ENCODE assay signal across 1 cellular context in the genomic region with DNA sequence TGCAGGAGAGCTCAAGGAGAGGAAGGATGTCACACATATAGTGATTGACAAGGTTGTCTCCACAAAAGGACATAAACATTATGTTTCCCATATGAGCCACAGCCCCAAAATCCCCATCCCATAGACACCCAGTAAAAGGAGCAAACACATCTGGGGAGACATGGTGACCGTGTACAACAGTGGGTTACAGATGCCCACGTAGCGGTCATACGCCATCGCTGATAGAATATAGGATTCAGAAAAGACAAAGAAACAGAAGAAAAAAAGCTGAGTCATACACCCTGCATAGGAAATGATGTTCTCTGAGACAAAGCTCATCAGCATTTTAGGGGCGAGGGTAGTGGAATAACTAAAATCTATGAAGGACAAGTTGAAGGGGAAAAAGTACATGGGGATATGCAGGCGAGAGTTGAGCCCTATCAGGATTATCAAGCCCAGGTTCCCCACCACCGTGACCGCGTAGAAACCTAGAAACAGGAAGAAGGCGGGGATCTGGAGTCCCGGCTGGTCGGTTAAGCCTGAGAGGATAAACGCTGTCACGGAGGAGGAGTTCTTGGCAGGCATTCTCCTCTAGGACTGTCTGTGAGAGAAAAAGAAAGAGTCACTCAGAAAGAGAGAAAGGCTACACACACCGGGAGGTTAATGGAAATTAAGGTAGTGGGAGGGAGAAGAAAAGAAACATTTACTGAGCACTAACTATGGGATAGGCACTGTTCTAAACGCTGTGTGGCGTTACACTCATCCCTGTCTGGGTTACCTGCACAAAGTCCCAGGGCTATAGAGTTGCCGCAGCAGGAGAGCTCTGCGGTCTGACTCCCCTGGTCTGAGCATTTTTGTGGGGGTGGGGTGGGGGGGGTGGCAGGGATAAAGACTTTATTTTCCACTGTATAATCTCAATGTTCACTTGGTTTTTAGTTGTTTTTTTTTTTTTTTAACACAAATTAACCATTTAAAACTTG.
TF ChIP-seq lines count a peak whose summit lies in the region.

No MANE protein-coding gene starts in this region.

TF ChIP-seq in K562, 482 proteins besides CTCF, POLR2A, EP300 and RAD21 (continues in another document):
- TF ChIP-seq, protein P1, sequence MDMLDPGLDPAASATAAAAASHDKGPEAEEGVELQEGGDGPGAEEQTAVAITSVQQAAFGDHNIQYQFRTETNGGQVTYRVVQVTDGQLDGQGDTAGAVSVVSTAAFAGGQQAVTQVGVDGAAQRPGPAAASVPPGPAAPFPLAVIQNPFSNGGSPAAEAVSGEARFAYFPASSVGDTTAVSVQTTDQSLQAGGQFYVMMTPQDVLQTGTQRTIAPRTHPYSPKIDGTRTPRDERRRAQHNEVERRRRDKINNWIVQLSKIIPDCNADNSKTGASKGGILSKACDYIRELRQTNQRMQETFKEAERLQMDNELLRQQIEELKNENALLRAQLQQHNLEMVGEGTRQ (CRISPR knock-in tag; IDR thresholded peaks at IDR 0.05) = no peak
- no peak for TF ChIP-seq STAG1 (CRISPR knock-in tag; IDR thresholded peaks at IDR 0.05; ENCODE audit: borderline replicate concordance)
- TF ChIP-seq CBFA2T3 (IDR thresholded peaks at IDR 0.05) = peak; percentile 21; the same call in 1 of the 2 replicates
- peak; percentile 88; the same call in 1 of the 2 replicates for TF ChIP-seq MAFK (IDR thresholded peaks at IDR 0.05; ENCODE audit: low read length)
- peak; percentile 99 for TF ChIP-seq MAFG (tag; conservative IDR thresholded peaks at IDR 0.05)
- peak; percentile 64; the same call in 1 of the 2 replicates for TF ChIP-seq CTBP1 (IDR thresholded peaks at IDR 0.05; ENCODE audit: borderline replicate concordance)
- TF ChIP-seq CREB3 (tag; conservative IDR thresholded peaks at IDR 0.05; ENCODE audit: low read depth) = no peak
- no peak for TF ChIP-seq CEBPG (CRISPR knock-in tag; IDR thresholded peaks at IDR 0.05)
- TF ChIP-seq CEBPG (tag; conservative IDR thresholded peaks at IDR 0.05 in 1 of 2, IDR thresholded peaks at IDR 0.05 in 1 of 2) = no peak
- TF ChIP-seq ZNF316 (IDR thresholded peaks at IDR 0.05) = peak; percentile 100
- no peak for TF ChIP-seq NFYB (IDR thresholded peaks at IDR 0.05; ENCODE audit: extremely low read depth, insufficient read length)
- no peak; the same call in 1 of the 2 replicates for TF ChIP-seq ZBTB1 (CRISPR knock-in tag; IDR thresholded peaks at IDR 0.05; ENCODE audit: borderline replicate concordance, low read depth)
- TF ChIP-seq, protein P2, sequence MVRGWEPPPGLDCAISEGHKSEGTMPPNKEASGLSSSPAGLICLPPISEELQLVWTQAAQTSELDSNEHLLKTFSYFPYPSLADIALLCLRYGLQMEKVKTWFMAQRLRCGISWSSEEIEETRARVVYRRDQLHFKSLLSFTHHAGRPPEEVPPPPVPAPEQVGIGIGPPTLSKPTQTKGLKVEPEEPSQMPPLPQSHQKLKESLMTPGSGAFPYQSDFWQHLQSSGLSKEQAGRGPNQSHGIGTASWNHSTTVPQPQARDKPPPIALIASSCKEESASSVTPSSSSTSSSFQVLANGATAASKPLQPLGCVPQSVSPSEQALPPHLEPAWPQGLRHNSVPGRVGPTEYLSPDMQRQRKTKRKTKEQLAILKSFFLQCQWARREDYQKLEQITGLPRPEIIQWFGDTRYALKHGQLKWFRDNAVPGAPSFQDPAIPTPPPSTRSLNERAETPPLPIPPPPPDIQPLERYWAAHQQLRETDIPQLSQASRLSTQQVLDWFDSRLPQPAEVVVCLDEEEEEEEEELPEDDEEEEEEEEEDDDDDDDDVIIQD (CRISPR knock-in tag; IDR thresholded peaks at IDR 0.05) = no peak
- TF ChIP-seq ZKSCAN8 (CRISPR knock-in tag; IDR thresholded peaks at IDR 0.05) = no peak
- TF ChIP-seq TBL1XR1 (IDR thresholded peaks at IDR 0.05; ENCODE audit: low read length in 2 of 2) = no peak
- TF ChIP-seq ETV1 (tag; conservative IDR thresholded peaks at IDR 0.05; ENCODE audit: low read depth) = peak; percentile 58
- TF ChIP-seq, protein P3, sequence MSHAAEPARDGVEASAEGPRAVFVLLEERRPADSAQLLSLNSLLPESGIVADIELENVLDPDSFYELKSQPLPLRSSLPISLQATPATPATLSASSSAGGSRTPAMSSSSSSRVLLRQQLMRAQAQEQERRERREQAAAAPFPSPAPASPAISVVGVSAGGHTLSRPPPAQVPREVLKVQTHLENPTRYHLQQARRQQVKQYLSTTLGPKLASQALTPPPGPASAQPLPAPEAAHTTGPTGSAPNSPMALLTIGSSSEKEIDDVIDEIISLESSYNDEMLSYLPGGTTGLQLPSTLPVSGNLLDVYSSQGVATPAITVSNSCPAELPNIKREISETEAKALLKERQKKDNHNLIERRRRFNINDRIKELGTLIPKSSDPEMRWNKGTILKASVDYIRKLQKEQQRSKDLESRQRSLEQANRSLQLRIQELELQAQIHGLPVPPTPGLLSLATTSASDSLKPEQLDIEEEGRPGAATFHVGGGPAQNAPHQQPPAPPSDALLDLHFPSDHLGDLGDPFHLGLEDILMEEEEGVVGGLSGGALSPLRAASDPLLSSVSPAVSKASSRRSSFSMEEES (CRISPR knock-in tag; IDR thresholded peaks at IDR 0.05) = no peak
- no peak for TF ChIP-seq SNRNP70 (optimal IDR thresholded peaks at IDR 0.05; ENCODE audit: low read depth, low read length)
- no peak for TF ChIP-seq POLR3A (IDR thresholded peaks at IDR 0.05; ENCODE audit: borderline replicate concordance, extremely low read depth, insufficient read depth, insufficient read length)
- no peak for TF ChIP-seq LCOR (CRISPR knock-in tag; IDR thresholded peaks at IDR 0.05)
- TF ChIP-seq ESRRB (CRISPR knock-in tag; IDR thresholded peaks at IDR 0.05; ENCODE audit: borderline replicate concordance) = no peak
- no peak for TF ChIP-seq CBX5 (IDR thresholded peaks at IDR 0.05; ENCODE audit: borderline replicate concordance, low read depth)
- no peak for TF ChIP-seq ZFP91 (CRISPR knock-in tag; IDR thresholded peaks at IDR 0.05)
- peak; percentile 41 for TF ChIP-seq CXXC5 (CRISPR knock-in tag; IDR thresholded peaks at IDR 0.05)
- TF ChIP-seq POLR3G (IDR thresholded peaks at IDR 0.05; ENCODE audit: extremely low read depth, insufficient read length, insufficient replicate concordance) = no peak
- 0 out of 2 replicates have a peak, but pooled peaks have one; percentile 22 for TF ChIP-seq TRIM28 (IDR thresholded peaks at IDR 0.05)
- no peak for TF ChIP-seq MTA2 (IDR thresholded peaks at IDR 0.05; ENCODE audit: low read depth)
- TF ChIP-seq, protein P4, sequence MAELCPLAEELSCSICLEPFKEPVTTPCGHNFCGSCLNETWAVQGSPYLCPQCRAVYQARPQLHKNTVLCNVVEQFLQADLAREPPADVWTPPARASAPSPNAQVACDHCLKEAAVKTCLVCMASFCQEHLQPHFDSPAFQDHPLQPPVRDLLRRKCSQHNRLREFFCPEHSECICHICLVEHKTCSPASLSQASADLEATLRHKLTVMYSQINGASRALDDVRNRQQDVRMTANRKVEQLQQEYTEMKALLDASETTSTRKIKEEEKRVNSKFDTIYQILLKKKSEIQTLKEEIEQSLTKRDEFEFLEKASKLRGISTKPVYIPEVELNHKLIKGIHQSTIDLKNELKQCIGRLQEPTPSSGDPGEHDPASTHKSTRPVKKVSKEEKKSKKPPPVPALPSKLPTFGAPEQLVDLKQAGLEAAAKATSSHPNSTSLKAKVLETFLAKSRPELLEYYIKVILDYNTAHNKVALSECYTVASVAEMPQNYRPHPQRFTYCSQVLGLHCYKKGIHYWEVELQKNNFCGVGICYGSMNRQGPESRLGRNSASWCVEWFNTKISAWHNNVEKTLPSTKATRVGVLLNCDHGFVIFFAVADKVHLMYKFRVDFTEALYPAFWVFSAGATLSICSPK (IDR thresholded peaks at IDR 0.05; ENCODE audit: borderline replicate concordance) = no peak
- no peak for TF ChIP-seq BRD9 (IDR thresholded peaks at IDR 0.05; ENCODE audit: low read depth, partially characterized antibody)
- TF ChIP-seq ZNF518B (CRISPR knock-in tag; IDR thresholded peaks at IDR 0.05) = no peak
- TF ChIP-seq MAFF (IDR thresholded peaks at IDR 0.05; ENCODE audit: low read length) = peak; percentile 91
- TF ChIP-seq ZNF79 (CRISPR knock-in tag; IDR thresholded peaks at IDR 0.05; ENCODE audit: low read depth) = no peak
- TF ChIP-seq, protein P5, sequence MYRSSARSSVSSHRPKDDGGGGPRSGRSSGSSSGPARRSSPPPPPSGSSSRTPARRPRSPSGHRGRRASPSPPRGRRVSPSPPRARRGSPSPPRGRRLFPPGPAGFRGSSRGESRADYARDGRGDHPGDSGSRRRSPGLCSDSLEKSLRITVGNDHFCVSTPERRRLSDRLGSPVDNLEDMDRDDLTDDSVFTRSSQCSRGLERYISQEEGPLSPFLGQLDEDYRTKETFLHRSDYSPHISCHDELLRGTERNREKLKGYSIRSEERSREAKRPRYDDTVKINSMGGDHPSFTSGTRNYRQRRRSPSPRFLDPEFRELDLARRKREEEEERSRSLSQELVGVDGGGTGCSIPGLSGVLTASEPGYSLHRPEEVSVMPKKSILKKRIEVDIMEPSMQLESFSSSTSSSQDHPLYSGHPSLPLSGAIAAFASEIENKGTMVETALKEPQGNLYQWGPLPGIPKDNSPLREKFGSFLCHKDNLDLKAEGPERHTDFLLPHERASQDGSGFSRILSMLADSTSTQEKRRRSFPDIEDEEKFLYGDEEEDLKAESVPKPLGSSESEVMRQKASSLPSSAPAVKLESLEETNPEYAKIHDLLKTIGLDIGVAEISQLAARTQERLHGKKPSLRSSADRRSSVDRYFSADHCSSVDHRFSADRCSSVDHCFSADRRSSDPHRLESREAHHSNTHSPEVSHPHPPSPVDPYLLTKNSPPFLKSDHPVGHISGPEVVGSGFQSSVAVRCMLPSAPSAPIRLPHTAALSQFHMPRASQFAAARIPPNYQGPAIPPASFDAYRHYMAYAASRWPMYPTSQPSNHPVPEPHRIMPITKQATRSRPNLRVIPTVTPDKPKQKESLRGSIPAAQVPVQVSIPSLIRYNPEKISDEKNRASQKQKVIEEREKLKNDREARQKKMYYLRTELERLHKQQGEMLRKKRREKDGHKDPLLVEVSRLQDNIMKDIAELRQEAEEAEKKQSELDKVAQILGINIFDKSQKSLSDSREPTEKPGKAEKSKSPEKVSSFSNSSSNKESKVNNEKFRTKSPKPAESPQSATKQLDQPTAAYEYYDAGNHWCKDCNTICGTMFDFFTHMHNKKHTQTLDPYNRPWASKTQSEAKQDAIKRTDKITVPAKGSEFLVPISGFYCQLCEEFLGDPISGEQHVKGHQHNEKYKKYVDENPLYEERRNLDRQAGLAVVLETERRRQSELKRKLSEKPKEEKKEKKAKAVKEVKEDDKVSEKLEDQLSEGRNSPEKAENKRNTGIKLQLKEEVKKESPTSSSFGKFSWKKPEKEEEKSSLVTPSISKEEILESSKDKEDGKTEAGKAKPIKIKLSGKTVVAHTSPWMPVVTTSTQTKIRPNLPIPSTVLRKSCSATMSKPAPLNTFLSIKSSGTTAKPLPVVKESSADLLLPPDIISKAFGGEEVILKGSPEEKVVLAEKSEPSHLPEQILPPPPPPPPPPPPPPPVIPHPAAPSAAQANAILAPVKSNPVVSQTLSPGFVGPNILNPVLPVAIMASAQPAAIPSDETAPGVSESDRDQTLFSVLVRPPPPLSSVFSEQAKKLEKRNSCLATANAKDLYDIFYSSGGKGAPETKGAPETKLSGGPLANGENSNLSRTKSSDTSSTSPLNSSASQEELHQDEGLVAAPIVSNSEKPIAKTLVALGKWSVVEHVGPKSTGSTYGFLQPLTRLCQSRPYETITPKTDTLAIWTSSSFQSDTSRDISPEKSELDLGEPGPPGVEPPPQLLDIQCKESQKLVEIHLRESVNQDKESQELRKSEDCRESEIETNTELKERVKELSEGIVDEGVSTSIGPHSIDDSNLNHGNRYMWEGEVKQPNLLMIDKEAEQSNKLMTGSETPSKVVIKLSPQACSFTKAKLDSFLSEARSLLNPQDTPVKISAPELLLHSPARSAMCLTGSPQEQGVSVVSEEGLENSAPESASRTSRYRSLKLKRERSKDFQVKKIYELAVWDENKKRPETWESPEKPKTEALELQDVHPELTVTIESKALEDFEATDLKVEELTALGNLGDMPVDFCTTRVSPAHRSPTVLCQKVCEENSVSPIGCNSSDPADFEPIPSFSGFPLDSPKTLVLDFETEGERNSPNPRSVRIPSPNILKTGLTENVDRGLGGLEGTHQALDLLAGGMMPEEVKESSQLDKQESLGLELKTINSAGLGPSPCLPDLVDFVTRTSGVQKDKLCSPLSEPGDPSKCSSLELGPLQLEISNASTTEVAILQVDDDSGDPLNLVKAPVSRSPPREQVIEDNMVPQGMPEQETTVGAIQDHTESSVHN (IDR thresholded peaks at IDR 0.05; ENCODE audit: borderline replicate concordance in 1 of 2, low read depth in 1 of 2) = no peak
